12 cellular contexts compared by ENCODE assay signal in genomic region chr7:24917510-24918239, GRCh38.
DNase-seq lines count a peak whose midpoint lies in the region; ATAC-seq, FAIRE-seq and TF ChIP-seq lines count a peak whose summit lies in the region.
"Had no signal": no experiment of that assay in that cellular context is flagged by ENCODE, and none has a peak within 500 bp of the region (broad histone marks: within the 10 kb centered on the region; RNA-seq: fewer than 3 reads in every experiment).

No MANE protein-coding gene starts in this region.

- DNase-seq in MCF 10A (ENCODE audit: unreplicated experiment) = no peak
- no peak for DNase-seq in breast epithelium (ENCODE audit: low spot score in 2 of 2)
- peak; percentile 72 for DNase-seq in brain microvascular endothelial cell
- DNase-seq in urothelium cell line (ENCODE audit: low spot score) = no peak
- no peak for DNase-seq in stimulated activated naive CD4-positive, alpha-beta T cell (lab: John Stamatoyannopoulos, UW)
- no peak for DNase-seq in amniotic stem cell (lab: John Stamatoyannopoulos, UW)
- DNase-seq: NCI-H187 treated with DMSO at 0.1 percent for 48 hours had no signal

- peaks cover 72% of the 10 kb centered on the region for H3K4me1 Mint-ChIP-seq in MCF 10A (ENCODE audit: insufficient read depth, unreplicated experiment)

- intact Hi-C loops in MCF 10A (cut with micrococcal nuclease) = no loop called here
- intact Hi-C loops in breast epithelium (cut with DNase I; ENCODE audit: low total_unique reads) = no loop called here

- ATAC-seq in HG03108 (IDR thresholded peaks at IDR 0.05; ENCODE audit: unreplicated experiment) (peak; percentile 49), GM19467 (IDR thresholded peaks at IDR 0.05; ENCODE audit: unreplicated experiment) (no peak)
- ATAC-seq: HCT116 had no signal

- no peaks in the 10 kb centered on the region for H3K27me3 Mint-ChIP-seq in MCF 10A (ENCODE audit: insufficient read depth, unreplicated experiment)
- H3K27me3 Mint-ChIP-seq: brain had no signal

- H3K27me3 ChIP-seq in breast epithelium (no peaks in the 10 kb centered on the region), brain microvascular endothelial cell (replicated peaks) (no peaks in the 10 kb centered on the region)

- POLR2A ChIA-PET in MCF 10A (lab: Yijun Ruan, JAX) = interaction anchor here (0.6 to 1.6 kb wide), 5 partner anchors 8 to 64 kb away, joined by 3 to 6 read pairs (median 4); no protein-coding TSS in a partner anchor

- H3K4me3 ChIP-seq in breast epithelium (no peak overlapping the region), brain microvascular endothelial cell (ENCODE audit: low read depth, low read length) (no peak overlapping the region)

- peaks cover 5% of the 10 kb centered on the region for H3K36me3 Mint-ChIP-seq in MCF 10A (ENCODE audit: insufficient read depth, unreplicated experiment)
- H3K36me3 Mint-ChIP-seq: brain had no signal

- H3K36me3 ChIP-seq in breast epithelium (no peaks in the 10 kb centered on the region), brain microvascular endothelial cell (replicated peaks) (no peaks in the 10 kb centered on the region)

- CTCF ChIA-PET in MCF 10A (lab: Yijun Ruan, JAX) = interaction anchor here (0.6 to 1.0 kb wide), 3 partner anchors 53 to 1488 kb away, joined by 3 read pairs; no protein-coding TSS in a partner anchor

- TF ChIP-seq POLR2A in breast epithelium (IDR thresholded peaks at IDR 0.05) = no peak

- H3K27ac Mint-ChIP-seq in MCF 10A (ENCODE audit: low read depth, unreplicated experiment) = peak overlapping the region; percentile 29
- H3K27ac Mint-ChIP-seq: brain had no signal

- H3K9me3 ChIP-seq in breast epithelium = no peaks in the 10 kb centered on the region

- TF ChIP-seq CTCF in MCF 10A (IDR thresholded peaks at IDR 0.05; ENCODE audit: unreplicated experiment) = no peak
- no peak for TF ChIP-seq CTCF in breast epithelium (IDR thresholded peaks at IDR 0.05)
- TF ChIP-seq CTCF in brain microvascular endothelial cell (IDR thresholded peaks at IDR 0.05; ENCODE audit: low read depth, low read length, missing control alignments) = no peak

- H3K4me1 ChIP-seq in breast epithelium = no peaks in the 10 kb centered on the region

- H3K4me3 Mint-ChIP-seq in MCF 10A (ENCODE audit: unreplicated experiment) = no peak overlapping the region
- H3K4me3 Mint-ChIP-seq: brain had no signal

- peak; percentile 42 for FAIRE-seq in urothelium cell line (lab: Jason Lieb, UNC)
- FAIRE-seq: D721Med had no signal

- H3K9me3 Mint-ChIP-seq in MCF 10A (ENCODE audit: unreplicated experiment) = no peaks in the 10 kb centered on the region
- H3K9me3 Mint-ChIP-seq: brain had no signal

- H3K27ac ChIP-seq in breast epithelium = no peak overlapping the region
- H3K27ac ChIP-seq in brain microvascular endothelial cell = no peak overlapping the region

- in situ Hi-C loops in brain microvascular endothelial cell (cut with HindIII; ENCODE audit: low pct_ligation_motif_present, low sequenced_read_pairs) = no loop called here

- BruUV-seq in MCF 10A (replicated peaks; lab: Mats Ljungman, UMichigan) = no TSS peak
